ENCODE assay signal across 8 cellular contexts in genomic region chr16:30065943-30066881, GRCh38. TPM values are rescaled to one million over a fixed set of nuclear protein-coding genes. Genes with fewer than 3 reads are reported as not detected.
DNase-seq lines count a peak whose midpoint lies in the region; ATAC-seq, FAIRE-seq and TF ChIP-seq lines count a peak whose summit lies in the region.

No MANE protein-coding gene starts in this region.

- H3K27ac ChIP-seq in CD8-positive, alpha-beta memory T cell (ENCODE audit: low read depth, low read length): peak overlapping the region; percentile 91
- H3K27ac ChIP-seq in HUES48 (ENCODE audit: low read depth, low read length) (peak overlapping the region; percentile 97), pancreas (peak overlapping the region; percentile 88 to 99 (median 98))

- H3K4me3 Mint-ChIP-seq in CD8-positive, alpha-beta memory T cell: peak overlapping the region; percentile 92 to 100 (median 99)

- CTCF ChIA-PET in CD8-positive, alpha-beta memory T cell (lab: Charles Lee): interaction anchor here (0.7 to 3.8 kb wide), 7 partner anchors 9 to 343 kb away, joined by 3 to 41 read pairs (median 4); partner anchors contain the start of genes TBX6 and YPEL3

- no peaks in the 10 kb centered on the region for H3K27me3 ChIP-seq in CD8-positive, alpha-beta memory T cell (ENCODE audit: insufficient read depth, low read length, poor library complexity, severe bottlenecking)
- no peaks in the 10 kb centered on the region for H3K27me3 ChIP-seq in HUES48 (ENCODE audit: control insufficient read depth, insufficient read depth, low read length)
- H3K27me3 ChIP-seq in pancreas: no peaks in the 10 kb centered on the region

- peaks cover 34 to 49% (median 35%) of the 10 kb centered on the region in 3 donors for H3K4me1 Mint-ChIP-seq in CD8-positive, alpha-beta memory T cell

- peak overlapping the region; percentile 86 to 99 (median 97) for H3K27ac Mint-ChIP-seq in CD8-positive, alpha-beta memory T cell

- POLR2A ChIA-PET in CD8-positive, alpha-beta memory T cell (lab: Charles Lee): interaction anchor here (0.5 to 7.1 kb wide), 23 partner anchors 10 to 592 kb away, joined by 3 to 89 read pairs (median 5); partner anchors contain the start of genes CORO1A, DCTPP1, FBRS and PPP4C

- no peaks in the 10 kb centered on the region for H3K9me3 ChIP-seq in CD8-positive, alpha-beta memory T cell (ENCODE audit: low read length)
- H3K9me3 ChIP-seq in HUES48 (ENCODE audit: control insufficient read depth, insufficient read depth, low read length) (no peaks in the 10 kb centered on the region), pancreas (no peaks in the 10 kb centered on the region)

- TF ChIP-seq CTCF in foreskin fibroblast (IDR thresholded peaks at IDR 0.05; ENCODE audit: low read depth, low read length): no peak
- no peak for TF ChIP-seq CTCF in pancreas (IDR thresholded peaks at IDR 0.05)

- ATAC-seq in pancreas (peak; percentile 9 to 18 (median 12)), HG02763 (IDR thresholded peaks at IDR 0.05; ENCODE audit: unreplicated experiment) (no peak), GM18519 (IDR thresholded peaks at IDR 0.05; ENCODE audit: low FRiP score, unreplicated experiment) (no peak), GM21576 (IDR thresholded peaks at IDR 0.05; ENCODE audit: unreplicated experiment) (no peak)

- H3K36me3 ChIP-seq in CD8-positive, alpha-beta memory T cell (ENCODE audit: insufficient read depth, low read length): peaks cover 43% of the 10 kb centered on the region
- peaks cover 44% of the 10 kb centered on the region for H3K36me3 ChIP-seq in HUES48 (ENCODE audit: control insufficient read depth, insufficient read depth, low read length)
- peaks cover 18 to 40% (median 29%) of the 10 kb centered on the region in 3 donors for H3K36me3 ChIP-seq in pancreas

- H3K9me3 Mint-ChIP-seq in CD8-positive, alpha-beta memory T cell: no peaks in the 10 kb centered on the region

- H3K36me3 Mint-ChIP-seq in CD8-positive, alpha-beta memory T cell: peaks cover 3 to 66% (median 8%) of the 10 kb centered on the region in 3 donors

- H3K4me3 ChIP-seq in CD8-positive, alpha-beta memory T cell (ENCODE audit: low read length): peak overlapping the region; percentile 85
- H3K4me3 ChIP-seq in HUES48 (ENCODE audit: low read depth, low read length): peak overlapping the region; percentile 95
- peak overlapping the region; percentile 71 to 78 for H3K4me3 ChIP-seq in foreskin fibroblast (ENCODE audit: low read depth in 1 of 2, low read length in 2 of 2)
- peak overlapping the region; percentile 73 to 94 (median 81) for H3K4me3 ChIP-seq in pancreas

- peaks cover 0 to 3% of the 10 kb centered on the region in 2 donors for H3K27me3 Mint-ChIP-seq in CD8-positive, alpha-beta memory T cell

- no peak for FAIRE-seq in pancreas (lab: Jason Lieb, UNC)

- peak in 1 of 5 donors; percentile 21 for DNase-seq in CD8-positive, alpha-beta memory T cell
- DNase-seq in activated CD8-positive, alpha-beta memory T cell treated with anti-CD3 and anti-CD28 coated beads, Interleukin-2, amount 50 U/mL, for 48 hours: peak; percentile 80
- peak; percentile 62 to 87 for DNase-seq in foreskin fibroblast
- peak in 5 of 6 donors; percentile 34 to 76 (median 57) for DNase-seq in pancreas

- intact Hi-C loops in pancreas (cut with DNase I): no loop called here

- peak overlapping the region; percentile 90 for H3K9ac ChIP-seq in HUES48 (ENCODE audit: low read depth, low read length)

- peaks cover 45% of the 10 kb centered on the region for H3K4me1 ChIP-seq in CD8-positive, alpha-beta memory T cell (ENCODE audit: insufficient read depth, low read length)
- H3K4me1 ChIP-seq in HUES48 (ENCODE audit: control insufficient read depth, insufficient read depth, low read length): peaks cover 14% of the 10 kb centered on the region
- H3K4me1 ChIP-seq in pancreas: peaks cover 3 to 19% (median 13%) of the 10 kb centered on the region in 3 donors

- WGBS in pancreas, 2 donors: 1% methylated on average over 46 to 48 of the region's 48 CpGs

RNA-seq across cellular contexts. Expression of gene ALDOA, which starts 0.7 kb away (rescaled TPM):
- 1,000 to 10,000 TPM; 1,907 to 1,909 TPM for total RNA-seq in CD8-positive, alpha-beta memory T cell
- polyA plus RNA-seq in CD8-positive, alpha-beta memory T cell: 1,157 TPM
- total RNA-seq in pancreas: 100 to 1,000 TPM; 234 to 425 (median 329) TPM
- polyA plus RNA-seq in pancreas: 100 to 1,000 TPM; 304 to 349 TPM

RNA-seq across cellular contexts. Expression of gene PPP4C, which starts 9.6 kb away (rescaled TPM):
- total RNA-seq in CD8-positive, alpha-beta memory T cell: 100 to 1,000 TPM; 137 to 149 TPM
- 201 TPM for polyA plus RNA-seq in CD8-positive, alpha-beta memory T cell
- 10 to 100 TPM; 21.7 to 43.2 (median 27.1) TPM for total RNA-seq in pancreas
- polyA plus RNA-seq in pancreas: 10 to 100 TPM; 47.2 to 53.7 TPM

RNA-seq across cellular contexts. Expression of gene TBX6, which starts 25.5 kb away (rescaled TPM):
- under 1 TPM; 0.71 to 0.83 TPM for total RNA-seq in CD8-positive, alpha-beta memory T cell
- polyA plus RNA-seq in CD8-positive, alpha-beta memory T cell: not detected
- 1 to 10 TPM; 1.3 to 3.0 (median 1.7) TPM for total RNA-seq in pancreas
- polyA plus RNA-seq in pancreas: 1 to 10 TPM; 2.3 to 3.6 TPM

RNA-seq across cellular contexts. Expression of gene YPEL3, which starts 29.8 kb away (rescaled TPM):
- total RNA-seq in CD8-positive, alpha-beta memory T cell: 10 to 100 TPM; 32.6 to 36.1 TPM
- polyA plus RNA-seq in CD8-positive, alpha-beta memory T cell: 326 TPM
- total RNA-seq in pancreas: 10 to 100 TPM; 18.6 to 57.1 (median 35.5) TPM
- polyA plus RNA-seq in pancreas: 100 to 1,000 TPM; 127 to 134 TPM

RNA-seq across cellular contexts. Expression of gene TLCD3B, which starts 35.1 kb away (rescaled TPM):
- total RNA-seq in CD8-positive, alpha-beta memory T cell: under 1 TPM; 0.55 to 0.84 TPM
- not detected for polyA plus RNA-seq in CD8-positive, alpha-beta memory T cell
- total RNA-seq in pancreas: under 1 TPM in 3 of 6 donors, not detected in 3; 0.20 to 0.28 (median 0.24) TPM
- polyA plus RNA-seq in pancreas: 1 to 10 TPM in 1 of 2 donors, under 1 TPM in 1; 0.95 to 2.1 TPM

Comparison
In these comparisons a context has a peak if more than half of its experiments do, and no peak if none do; other contexts are left out.
1. ATAC-seq: peak in pancreas (4 of 4); none in HG02763 (single experiment), GM18519 (single experiment) and GM21576 (single experiment).
2. RNA of gene ALDOA, which starts 0.7 kb away (total RNA-seq): 1,907 to 1,909 TPM in CD8-positive, alpha-beta memory T cell; 234 to 425 TPM in pancreas; every median in the first group is over 4 times any median in the second.
3. Peak in every context shown above with its lines, with median percentiles within 50 percentile points of each other: H3K27ac ChIP-seq and H3K4me3 ChIP-seq.